Comparison of ENCODE assay signal across 1 cellular context in genomic region chr17:3689262-3690093, GRCh38.
TF ChIP-seq lines count a peak whose summit lies in the region.

No MANE protein-coding gene starts in this region.

TF ChIP-seq in H1, 55 proteins besides CTCF, POLR2A, EP300 and RAD21:
- TF ChIP-seq GABPA (IDR thresholded peaks at IDR 0.05; ENCODE audit: borderline replicate concordance, insufficient read depth, low read length) (no peak), MAFK (IDR thresholded peaks at IDR 0.05; ENCODE audit: low read depth, low read length) (no peak), SAP30 (IDR thresholded peaks at IDR 0.05; ENCODE audit: insufficient read depth, insufficient replicate concordance, low read length) (no peak), SP4 (IDR thresholded peaks at IDR 0.05; ENCODE audit: low read length) (no peak), SP2 (IDR thresholded peaks at IDR 0.05; ENCODE audit: low read length) (no peak), TCF12 (IDR thresholded peaks at IDR 0.05; ENCODE audit: low read depth, low read length) (no peak), CBX8 (IDR thresholded peaks at IDR 0.05; ENCODE audit: borderline replicate concordance, low read depth, low read length) (no peak), TEAD4 (IDR thresholded peaks at IDR 0.05; ENCODE audit: low read depth, low read length) (no peak), CREB1 (IDR thresholded peaks at IDR 0.05) (no peak), RBBP5 (IDR thresholded peaks at IDR 0.05; ENCODE audit: borderline replicate concordance, low read depth, low read length) (no peak), POLR2AphosphoS5 (IDR thresholded peaks at IDR 0.05; ENCODE audit: low read depth, low read length) (no peak), BCL11A (IDR thresholded peaks at IDR 0.05; ENCODE audit: low read depth in 2 of 2, low read length in 2 of 2) (no peak)
